Comparison of ENCODE assay signal across 18 cellular contexts in the genomic region with DNA sequence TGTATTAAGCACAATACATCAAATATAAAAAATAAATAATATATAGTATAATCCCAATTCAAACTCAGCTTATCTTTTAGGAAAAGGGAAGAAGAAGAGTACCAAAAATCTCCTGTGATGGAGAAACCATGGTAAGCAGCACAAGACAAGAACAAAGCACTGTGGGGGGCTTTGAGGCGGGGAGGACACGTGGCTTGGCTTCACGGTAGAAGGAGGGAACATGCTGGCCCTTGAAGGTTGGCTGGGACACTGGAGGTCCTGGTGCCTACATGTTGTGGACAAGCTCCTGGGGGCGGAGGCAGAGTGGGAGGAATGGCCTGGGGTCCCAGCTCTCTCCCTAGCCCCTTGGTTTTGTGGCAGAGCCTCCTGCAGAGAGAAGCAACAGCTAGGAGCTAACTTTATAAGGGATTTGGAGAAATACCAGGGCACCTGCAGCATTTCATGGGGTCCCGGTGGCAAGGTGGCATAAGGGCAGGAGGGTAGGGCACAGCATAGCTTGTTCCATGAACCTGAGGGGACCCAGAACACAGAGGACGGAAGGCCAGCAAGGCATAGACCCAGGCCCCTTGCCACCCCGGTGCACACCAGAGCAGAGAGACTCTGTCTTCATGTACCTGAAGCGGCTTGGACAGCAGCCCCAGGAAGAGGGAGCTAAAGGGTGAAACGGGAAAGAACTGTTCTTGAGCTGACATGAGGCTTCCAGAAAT.
A peak's percentile ranks its signal among the peaks of the same experiment; 100 is the strongest.
DNase-seq lines count a peak whose midpoint lies in the region; ATAC-seq and TF ChIP-seq lines count a peak whose summit lies in the region.
"Had no signal": no experiment of that assay in that cellular context is flagged by ENCODE, and none has a peak within 500 bp of the region (broad histone marks: within the 10 kb centered on the region; RNA-seq: fewer than 3 reads in every experiment).

No MANE protein-coding gene starts in this region.

- peaks cover 0 to 83% (median 42%) of the 10 kb centered on the region in 12 donors for H3K4me1 ChIP-seq in heart left ventricle
- H3K4me1 ChIP-seq in right cardiac atrium (ENCODE audit: control insufficient read depth, insufficient read depth, low read length) = peaks cover 8% of the 10 kb centered on the region
- H3K4me1 ChIP-seq in left lung = peaks cover 9 to 76% of the 10 kb centered on the region in 2 donors
- H3K4me1 ChIP-seq in upper lobe of left lung = peaks cover 51 to 63% (median 61%) of the 10 kb centered on the region in 4 donors
- H3K4me1 ChIP-seq: breast epithelium, pancreas had no signal

- intact Hi-C loops in heart left ventricle (cut with DNase I) = loop anchor here in 3 of 10 donors (2.0 to 10.0 kb wide), 2 partner anchors 68 to 96 kb away; no protein-coding TSS in a partner anchor
- intact Hi-C loops in right cardiac atrium (cut with DNase I) = no loop called here
- intact Hi-C loops in left lung (cut with DNase I) = no loop called here

- H3K27ac ChIP-seq in heart left ventricle = peak overlapping the region in 9 of 12 donors; percentile 18 to 91 (median 66)
- no peak overlapping the region for H3K27ac ChIP-seq in right cardiac atrium (ENCODE audit: low read length)
- H3K27ac ChIP-seq in left lung = peak overlapping the region; percentile 55 to 65
- peak overlapping the region; percentile 30 to 71 (median 58) for H3K27ac ChIP-seq in upper lobe of left lung
- H3K27ac ChIP-seq: breast epithelium, KMS-11 had no signal

- no peaks in the 10 kb centered on the region for H3K27me3 ChIP-seq in heart left ventricle
- no peaks in the 10 kb centered on the region for H3K27me3 ChIP-seq in right cardiac atrium (ENCODE audit: control insufficient read depth, insufficient read depth)
- no peaks in the 10 kb centered on the region for H3K27me3 ChIP-seq in left lung
- no peaks in the 10 kb centered on the region for H3K27me3 ChIP-seq in upper lobe of left lung
- H3K27me3 ChIP-seq: breast epithelium, dorsolateral prefrontal cortex, pancreas had no signal

- H3K36me3 ChIP-seq in heart left ventricle (no peaks in the 10 kb centered on the region), left lung (no peaks in the 10 kb centered on the region), upper lobe of left lung (no peaks in the 10 kb centered on the region)
- H3K36me3 ChIP-seq: breast epithelium, pancreas had no signal

- 84 to 89% (median 88%) methylated on average over 9 of the region's 9 CpGs for WGBS in heart left ventricle, 4 donors
- 90% methylated on average over 9 of the region's 9 CpGs for WGBS in right cardiac atrium
- 90 to 92% methylated on average over 9 of the region's 9 CpGs for WGBS in upper lobe of left lung, 2 donors

- DNase-seq in heart left ventricle (no peak), right cardiac atrium (no peak), NCI-H69 (lab: John Stamatoyannopoulos, UW) (peak; percentile 58), left lung (no peak), upper lobe of left lung (no peak), NCI-H2196 (lab: John Stamatoyannopoulos, UW; ENCODE audit: unreplicated experiment) (no peak)
- DNase-seq: activated T-cell treated with anti-CD3 and anti-CD28 coated beads for 4 hours; NCI-H1105 treated with DMSO at 0.1 percent for 48 hours; NCI-H526; pancreas; SHP77 treated with DMSO at 0.1 percent for 48 hours; stimulated activated CD4-positive, alpha-beta T cell treated with anti-CD3 and anti-CD28 coated beads, Interleukin-2, amount 100 ng/mL, for 48 hours; T-helper 17 cell had no signal

- H3K9me3 ChIP-seq in heart left ventricle (no peaks in the 10 kb centered on the region), right cardiac atrium (ENCODE audit: control insufficient read depth, low read length) (no peaks in the 10 kb centered on the region), left lung (no peaks in the 10 kb centered on the region), upper lobe of left lung (no peaks in the 10 kb centered on the region)
- H3K9me3 ChIP-seq: breast epithelium, pancreas had no signal

- TF ChIP-seq CTCF in heart left ventricle (IDR thresholded peaks at IDR 0.05) (no peak), left lung (IDR thresholded peaks at IDR 0.05) (no peak), upper lobe of left lung (IDR thresholded peaks at IDR 0.05) (no peak)

- ATAC-seq in heart left ventricle = no peak
- no peak for ATAC-seq in right cardiac atrium
- no peak for ATAC-seq in left lung
- ATAC-seq in upper lobe of left lung (ENCODE audit: low FRiP score in 2 of 2) = no peak
- ATAC-seq in HG02623 (IDR thresholded peaks at IDR 0.05; ENCODE audit: unreplicated experiment) = no peak
- ATAC-seq in HG02759 (IDR thresholded peaks at IDR 0.05; ENCODE audit: unreplicated experiment) = no peak

- TF ChIP-seq POLR2A in heart left ventricle (IDR thresholded peaks at IDR 0.05) (no peak), upper lobe of left lung (IDR thresholded peaks at IDR 0.05) (no peak)

- no peak for TF ChIP-seq EP300 in upper lobe of left lung (IDR thresholded peaks at IDR 0.05)

- H3K4me3 ChIP-seq in heart left ventricle = no peak overlapping the region
- H3K4me3 ChIP-seq in right cardiac atrium (ENCODE audit: low read length) = no peak overlapping the region
- H3K4me3 ChIP-seq in left lung = no peak overlapping the region
- no peak overlapping the region for H3K4me3 ChIP-seq in upper lobe of left lung
- H3K4me3 ChIP-seq: breast epithelium, dorsolateral prefrontal cortex, pancreas had no signal
